ENCODE assay signal across 23 cellular contexts in the genomic region with DNA sequence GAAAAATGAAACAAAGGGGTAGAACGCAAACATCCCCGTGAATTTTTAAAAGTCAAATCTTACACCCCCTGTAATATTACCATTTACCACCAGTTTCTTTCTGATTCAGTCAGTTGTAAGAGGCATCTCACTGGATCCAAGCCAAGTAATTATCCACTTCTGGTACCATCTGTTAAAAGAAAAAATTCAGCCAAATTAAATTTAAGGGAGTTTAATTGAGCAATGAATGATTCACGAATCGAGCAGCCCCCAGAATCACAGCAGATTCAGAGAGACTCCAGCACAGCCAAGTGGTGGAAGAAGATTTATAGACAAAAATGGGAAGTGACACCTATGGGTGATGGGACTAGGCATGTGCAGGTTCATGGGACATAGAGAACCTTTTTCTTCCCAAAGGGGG. TPM values are rescaled to one million over a fixed set of nuclear protein-coding genes. Genes with fewer than 3 reads are reported as not detected.
DNase-seq lines count a peak whose midpoint lies in the region; ATAC-seq, FAIRE-seq and TF ChIP-seq lines count a peak whose summit lies in the region.
"Had no signal": no experiment of that assay in that cellular context is flagged by ENCODE, and none has a peak within 500 bp of the region (broad histone marks: within the 10 kb centered on the region; RNA-seq: fewer than 3 reads in every experiment).

No MANE protein-coding gene starts in this region.

- H3K27ac ChIP-seq in HepG2 (ENCODE audit: extremely low read length, insufficient read depth, low read length) (peak overlapping the region; percentile 61), right lobe of liver (no peak overlapping the region)
- H3K27ac ChIP-seq: A549, esophagus muscularis mucosa, gastroesophageal sphincter, left ventricle myocardium inferior, upper lobe of right lung had no signal

- in situ Hi-C loops in HepG2 (cut with HindIII; ENCODE audit: extremely low pct_ligation_motif_present, low pct_unique_long_range_greater_than_20kb) = no loop called here

- TF ChIP-seq EP300 in HepG2 (IDR thresholded peaks at IDR 0.05; ENCODE audit: low read depth in 2 of 2, low read length in 2 of 2) (no peak), HepG2 (CRISPR knock-in tag; IDR thresholded peaks at IDR 0.05; ENCODE audit: borderline replicate concordance) (no peak)

- H3K9me3 ChIP-seq in HepG2 (ENCODE audit: low read length) (peaks cover 47% of the 10 kb centered on the region), right lobe of liver (no peaks in the 10 kb centered on the region)

- intact Hi-C loops in HepG2 (cut with micrococcal nuclease; ENCODE audit: unreplicated experiment) (no loop called here), right lobe of liver (cut with DNase I) (no loop called here)

- no peak for TF ChIP-seq RAD21 in HepG2 (CRISPR knock-in tag; IDR thresholded peaks at IDR 0.05)

- H3K27me3 ChIP-seq in HepG2 (ENCODE audit: control insufficient read depth in 1 of 2, insufficient read depth in 2 of 2, low read length in 2 of 2) = no peaks in the 10 kb centered on the region
- H3K27me3 ChIP-seq in right lobe of liver = no peaks in the 10 kb centered on the region
- H3K27me3 ChIP-seq: esophagus muscularis mucosa, gastroesophageal sphincter, upper lobe of right lung had no signal

- no peak overlapping the region for H3K9ac ChIP-seq in HepG2 (ENCODE audit: insufficient read depth, low read depth, low read length)

- 56% methylated on average over 4 of the region's 4 CpGs for WGBS in HepG2 (ENCODE audit: low lambda C conversion rate)
- WGBS in right lobe of liver (ENCODE audit: insufficient coverage, low coverage, low lambda C conversion rate, missing lambda C conversion rate) = 64% methylated on average over 4 of the region's 4 CpGs

- H2AFZ ChIP-seq in HepG2 (ENCODE audit: low read length) = no peak overlapping the region

- H3K4me1 ChIP-seq in HepG2 (ENCODE audit: insufficient read depth, low read length) = peaks cover 28% of the 10 kb centered on the region
- H3K4me1 ChIP-seq in right lobe of liver = peaks cover 0 to 11% (median 0%) of the 10 kb centered on the region in 4 donors
- H3K4me1 ChIP-seq: A549, esophagus muscularis mucosa, gastroesophageal sphincter, left ventricle myocardium inferior, upper lobe of right lung had no signal

- H3K36me3 ChIP-seq in HepG2 (replicated peaks in 1 of 2; ENCODE audit: control insufficient read depth in 1 of 2, insufficient read depth in 2 of 2, low read length in 2 of 2) (no peaks in the 10 kb centered on the region), right lobe of liver (no peaks in the 10 kb centered on the region)
- H3K36me3 ChIP-seq: esophagus muscularis mucosa, gastroesophageal sphincter, left ventricle myocardium inferior, upper lobe of right lung had no signal

- H4K20me1 ChIP-seq in HepG2 (ENCODE audit: insufficient read depth, low read length) = no peaks in the 10 kb centered on the region

- TF ChIP-seq POLR2A in HepG2 (IDR thresholded peaks at IDR 0.05; ENCODE audit: insufficient read depth in 1 of 2, low read depth in 2 of 2, low read length in 2 of 2) (no peak), right lobe of liver (IDR thresholded peaks at IDR 0.05) (no peak)

- TF ChIP-seq CTCF in HepG2 (CRISPR knock-in tag; IDR thresholded peaks at IDR 0.05) = 0 out of 2 replicates have a peak, but pooled peaks have one; percentile 35
- no peak for TF ChIP-seq CTCF in right lobe of liver (IDR thresholded peaks at IDR 0.05)

- H3K4me3 ChIP-seq in HepG2 (replicated peaks in 1 of 3; ENCODE audit: insufficient read depth in 1 of 3, low read depth in 2 of 3, low read length in 3 of 3) = peak overlapping the region in 1 of 3 experiments; percentile 29; a peak in 1 of 6 replicates
- no peak overlapping the region for H3K4me3 ChIP-seq in right lobe of liver
- H3K4me3 ChIP-seq: A549, esophagus muscularis mucosa, gastroesophageal sphincter, left ventricle myocardium inferior, upper lobe of right lung had no signal

- ATAC-seq in HepG2 (no peak; the same call in 2 of the 3 replicates), right lobe of liver (no peak), GM21381 (IDR thresholded peaks at IDR 0.05; ENCODE audit: unreplicated experiment) (no peak), GM18511 (IDR thresholded peaks at IDR 0.05; ENCODE audit: unreplicated experiment) (no peak)
- ATAC-seq: A549, gastroesophageal sphincter, upper lobe of right lung, WTC11 had no signal

- FAIRE-seq in HepG2 (lab: Jason Lieb, UNC) = no peak
- FAIRE-seq: A549, small intestine had no signal

- BruUV-seq in HepG2 (replicated peaks; lab: Mats Ljungman, UMichigan) = no TSS peak

- H3K79me2 ChIP-seq in HepG2 (ENCODE audit: insufficient read depth, low read length) = no peaks in the 10 kb centered on the region

- CTCF ChIA-PET in HepG2 (lab: Yijun Ruan, JAX; ENCODE audit: low intra/inter-chr PET ratio, low total read pairs) = no interaction called here

- DNase-seq in HepG2 (ENCODE audit: low spot score) (no peak), right lobe of liver (no peak), NCI-H2171 (lab: John Stamatoyannopoulos, UW) (peak; percentile 98), RPMI7951 (ENCODE audit: low read depth) (peak; percentile 5), DMS53 treated with DMSO at 0.1 percent for 48 hours (lab: John Stamatoyannopoulos, UW; ENCODE audit: unreplicated experiment) (no peak), NCI-H1417 treated with DMSO at 0.1 percent for 48 hours (lab: John Stamatoyannopoulos, UW) (no peak)
- DNase-seq: activated CD4-positive, alpha-beta T cell treated with anti-CD3 and anti-CD28 coated beads, Interleukin-2, amount 50 U/mL, for 48 hours; activated CD8-positive, alpha-beta memory T cell treated with anti-CD3 and anti-CD28 coated beads, Interleukin-2, amount 50 U/mL, for 4 hours; endodermal cell; left ventricle myocardium inferior; MM.1S; naive B cell; NCI-H2029; NCI-H526 treated with DMSO at 0.1 percent for 48 hours; small intestine; stimulated activated CD4-positive, alpha-beta T cell treated with anti-CD3 and anti-CD28 coated beads, Interleukin-2, amount 100 ng/mL, for 24 hours; upper lobe of right lung had no signal

- peak overlapping the region; percentile 46 for H3K4me2 ChIP-seq in HepG2 (ENCODE audit: low read depth, low read length)
- H3K4me2 ChIP-seq: A549 had no signal

- POLR2A ChIA-PET in HepG2 (lab: Yijun Ruan, JAX) = interaction anchor here (1.3 kb wide), 1 partner anchor 12 kb away, joined by 4 read pairs; no protein-coding TSS in a partner anchor

TF ChIP-seq in HepG2, 621 proteins besides CTCF, POLR2A, EP300 and RAD21:
- no peak for TF ChIP-seq HNRNPK (IDR thresholded peaks at IDR 0.05; ENCODE audit: low read depth, low read length, poor library complexity, severe bottlenecking)
- TF ChIP-seq STAG1 (CRISPR knock-in tag; IDR thresholded peaks at IDR 0.05) = peak; percentile 31
- 0 out of 2 replicates have a peak, but pooled peaks have one; percentile 16 for TF ChIP-seq ZSCAN31 (CRISPR knock-in tag; IDR thresholded peaks at IDR 0.05; ENCODE audit: low read depth)

RNA-seq across cellular contexts. Expression of a gene that starts 29.9 kb away (rescaled TPM):
- 36.6 and 56.5 TPM in 2 replicates for total RNA-seq in HepG2 (2016; rRNA removed; fragmentation: Illumina TruSeq; extraction: Trizol)
- 16.0 and 20.1 TPM in 2 replicates for total RNA-seq in HepG2 (2016; cell fraction: cytosol; rRNA removed; fragmentation: Illumina TruSeq; extraction: Trizol; ENCODE audit: low read depth)
- 37.6 and 51.8 TPM in 2 replicates for total RNA-seq in HepG2 (2016; cell fraction: insoluble cytoplasmic fraction; rRNA removed; fragmentation: Illumina TruSeq; extraction: Trizol)
- 41.8 and 44.0 TPM in 2 replicates for total RNA-seq in HepG2 (2016; cell fraction: membrane; rRNA removed; fragmentation: Illumina TruSeq; extraction: Trizol)
- total RNA-seq in HepG2 (2016; cell fraction: nucleus; rRNA removed; fragmentation: Illumina TruSeq; extraction: Trizol) = 34.2 and 34.9 TPM in 2 replicates
- polyA plus RNA-seq in HepG2 (2011; rRNA removed) = 21.3 and 23.4 TPM in 2 replicates
- polyA plus RNA-seq in HepG2 (2011; cell fraction: cytosol; rRNA removed) = 15.2 and 20.5 TPM in 2 replicates
- 10.6 and 13.1 TPM in 2 replicates for polyA plus RNA-seq in HepG2 (2011; cell fraction: nucleus; rRNA removed)
- 22.1 and 25.4 TPM in 2 replicates for polyA plus RNA-seq in HepG2 (2012)
- polyA plus RNA-seq in HepG2 (2016; cell fraction: cytosol; fragmentation: Illumina TruSeq; extraction: Trizol; ENCODE audit: low read depth) = 5.0 and 5.4 TPM in 2 replicates
- polyA plus RNA-seq in HepG2 (2016; cell fraction: insoluble cytoplasmic fraction; fragmentation: Illumina TruSeq; extraction: Trizol; ENCODE audit: low read depth) = 37.5 and 39.4 TPM in 2 replicates
- polyA plus RNA-seq in HepG2 (2016; cell fraction: membrane; fragmentation: Illumina TruSeq; extraction: Trizol; ENCODE audit: low read depth) = 18.7 and 19.5 TPM in 2 replicates
- 32.6 and 33.7 TPM in 2 replicates for polyA plus RNA-seq in HepG2 (2016; cell fraction: nucleus; fragmentation: Illumina TruSeq; extraction: Trizol; ENCODE audit: insufficient read depth, low read depth)
- 31.8 and 33.8 TPM in 2 replicates for polyA minus RNA-seq in HepG2 (2011; rRNA and poly(A)+ RNA removed; ENCODE audit: low replicate concordance)
- 29.0 and 31.6 TPM in 2 replicates for polyA minus RNA-seq in HepG2 (2011; cell fraction: cytosol; rRNA and poly(A)+ RNA removed)
- 48.2 and 66.6 TPM in 2 replicates for polyA minus RNA-seq in HepG2 (2011; cell fraction: nucleus; rRNA and poly(A)+ RNA removed)
- 10 to 100 TPM; 14.9 to 22.9 (median 16.3) TPM for total RNA-seq in right lobe of liver
- total RNA-seq in RPMI7951 (2014; rRNA removed; shearing (Covaris generic)) = 8.7 and 9.1 TPM in 2 replicates

Comparison
In these comparisons a context has a peak if more than half of its experiments do, and no peak if none do; other contexts are left out.
1. DNase-seq: peak in NCI-H2171 (single experiment) and RPMI7951 (single experiment); none in HepG2 (single experiment), right lobe of liver (0 of 3), DMS53 treated with DMSO at 0.1 percent for 48 hours (single experiment) and NCI-H1417 treated with DMSO at 0.1 percent for 48 hours (single experiment).